ENCODE assay signal across 9 cellular contexts in genomic region chr1:59393211-59394180, GRCh38.
A peak's percentile ranks its signal among the peaks of the same experiment; 100 is the strongest.
DNase-seq lines count a peak whose midpoint lies in the region; ATAC-seq and TF ChIP-seq lines count a peak whose summit lies in the region.
"Had no signal": no experiment of that assay in that cellular context is flagged by ENCODE, and none has a peak within 500 bp of the region (broad histone marks: within the 10 kb centered on the region; RNA-seq: fewer than 3 reads in every experiment).

No MANE protein-coding gene starts in this region.

- ATAC-seq in thoracic aorta (ENCODE audit: insufficient number of reproducible peaks, low FRiP score, low read depth) (peak; percentile 93), GM18861 (IDR thresholded peaks at IDR 0.05; ENCODE audit: unreplicated experiment) (no peak)
- no peak for ATAC-seq in naive thymus-derived CD8-positive, alpha-beta T cell
- ATAC-seq: A549 had no signal

- 49% methylated on average over 7 of the region's 7 CpGs for WGBS in liver

- peaks cover 9 to 23% (median 15%) of the 10 kb centered on the region in 4 donors for H3K4me1 Mint-ChIP-seq in naive thymus-derived CD8-positive, alpha-beta T cell

- H3K9me3 ChIP-seq in liver (ENCODE audit: control insufficient read depth in 4 of 4, low read length in 3 of 4), result no peaks in the 10 kb centered on the region
- no peaks in the 10 kb centered on the region for H3K9me3 ChIP-seq in thoracic aorta
- H3K9me3 ChIP-seq: A549 had no signal

- no peak overlapping the region for H3K4me3 Mint-ChIP-seq in naive thymus-derived CD8-positive, alpha-beta T cell

- TF ChIP-seq CTCF in liver (IDR thresholded peaks at IDR 0.05; ENCODE audit: low read depth, low read length, missing input control), result no peak
- TF ChIP-seq CTCF in thoracic aorta (IDR thresholded peaks at IDR 0.05), result no peak

- peak; percentile 53 to 58 for TF ChIP-seq RAD21 in liver (IDR thresholded peaks at IDR 0.05)

- H3K36me3 Mint-ChIP-seq in naive thymus-derived CD8-positive, alpha-beta T cell, result peaks cover 0 to 6% (median 4%) of the 10 kb centered on the region in 3 donors

- DNase-seq in NCI-H187 (lab: John Stamatoyannopoulos, UW) (peak; percentile 9 to 40), NCI-H187 treated with DMSO at 0.1 percent for 48 hours (lab: John Stamatoyannopoulos, UW) (no peak), thoracic aorta (ENCODE audit: low spot score) (peak; percentile 47), GM19238 (ENCODE audit: insufficient read length, low spot score) (no peak)
- no peak for DNase-seq in naive thymus-derived CD8-positive, alpha-beta T cell

- H3K9me3 Mint-ChIP-seq in naive thymus-derived CD8-positive, alpha-beta T cell, result peaks cover 0 to 4% (median 0%) of the 10 kb centered on the region in 9 donors

- H3K4me1 ChIP-seq in liver (ENCODE audit: control insufficient read depth in 4 of 4, insufficient read depth in 4 of 4, low read length in 3 of 4) (peaks cover 6 to 39% (median 26%) of the 10 kb centered on the region in 4 donors), thoracic aorta (ENCODE audit: control insufficient read depth in 1 of 2, low read depth in 2 of 2) (peaks cover 4 to 62% of the 10 kb centered on the region in 2 donors)
- H3K4me1 ChIP-seq: A549 had no signal

- peak overlapping the region in 1 of 2 donors; percentile 52 for H3K9ac ChIP-seq in liver (ENCODE audit: low read depth in 1 of 2, low read length in 2 of 2)

- H3K27me3 ChIP-seq in liver (ENCODE audit: control insufficient read depth in 4 of 4, insufficient read depth in 4 of 4, low read length in 3 of 4) (no peaks in the 10 kb centered on the region), thoracic aorta (replicated peaks; ENCODE audit: insufficient read depth) (no peaks in the 10 kb centered on the region)

- no peak overlapping the region for H3K27ac Mint-ChIP-seq in naive thymus-derived CD8-positive, alpha-beta T cell

- H3K27me3 Mint-ChIP-seq in naive thymus-derived CD8-positive, alpha-beta T cell, result peaks cover 0 to 2% (median 0%) of the 10 kb centered on the region in 5 donors

- H3K27ac ChIP-seq in cingulate gyrus (ENCODE audit: low read depth, low read length) (peak overlapping the region; percentile 75), liver (ENCODE audit: low read depth in 1 of 2, low read length in 2 of 2) (peak overlapping the region; percentile 82 to 94), thoracic aorta (peak overlapping the region; percentile 92 to 96)
- H3K27ac ChIP-seq: A549 had no signal

- POLR2A ChIA-PET in naive thymus-derived CD8-positive, alpha-beta T cell (lab: Charles Lee), result no interaction called here

- H3K4me3 ChIP-seq in liver (ENCODE audit: low read depth in 1 of 3, low read length in 3 of 3) (no peak overlapping the region), thoracic aorta (peak overlapping the region; percentile 40)
- H3K4me3 ChIP-seq: A549 had no signal

- H3K36me3 ChIP-seq in liver (ENCODE audit: control insufficient read depth in 4 of 4, insufficient read depth in 3 of 4, low read depth in 1 of 4, low read length in 3 of 4), result no peaks in the 10 kb centered on the region
- no peaks in the 10 kb centered on the region for H3K36me3 ChIP-seq in thoracic aorta

TF ChIP-seq in liver, 16 proteins besides CTCF, POLR2A, EP300 and RAD21:
- peak; percentile 65 for TF ChIP-seq SP1 (IDR thresholded peaks at IDR 0.05)
- peak; percentile 7 for TF ChIP-seq REST (IDR thresholded peaks at IDR 0.05)
- peak; percentile 55 to 67 for TF ChIP-seq HNF4A (conservative IDR thresholded peaks at IDR 0.05)
- no peak for TF ChIP-seq FOXA1 (IDR thresholded peaks at IDR 0.05)
- peak; percentile 67 for TF ChIP-seq YY1 (IDR thresholded peaks at IDR 0.05)
- TF ChIP-seq, protein P1, sequence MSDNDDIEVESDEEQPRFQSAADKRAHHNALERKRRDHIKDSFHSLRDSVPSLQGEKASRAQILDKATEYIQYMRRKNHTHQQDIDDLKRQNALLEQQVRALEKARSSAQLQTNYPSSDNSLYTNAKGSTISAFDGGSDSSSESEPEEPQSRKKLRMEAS (IDR thresholded peaks at IDR 0.05), result peak; percentile 61
- TF ChIP-seq JUND (IDR thresholded peaks at IDR 0.05), result peak; percentile 66 to 88
- TF ChIP-seq ZBTB33 (IDR thresholded peaks at IDR 0.05), result no peak
- TF ChIP-seq NR2F2 (IDR thresholded peaks at IDR 0.05), result peak; percentile 80
- TF ChIP-seq, protein P2, sequence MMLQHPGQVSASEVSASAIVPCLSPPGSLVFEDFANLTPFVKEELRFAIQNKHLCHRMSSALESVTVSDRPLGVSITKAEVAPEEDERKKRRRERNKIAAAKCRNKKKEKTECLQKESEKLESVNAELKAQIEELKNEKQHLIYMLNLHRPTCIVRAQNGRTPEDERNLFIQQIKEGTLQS (IDR thresholded peaks at IDR 0.05), result peak; percentile 40
- TF ChIP-seq RXRA (IDR thresholded peaks at IDR 0.05), result peak; percentile 57 to 65
TF ChIP-seq in liver: peak in this region for 9.

Comparison
In these comparisons a context has a peak if more than half of its experiments do, and no peak if none do; other contexts are left out.
1. DNase-seq: peak in NCI-H187 (2 of 2) and thoracic aorta (single experiment); none in NCI-H187 treated with DMSO at 0.1 percent for 48 hours (single experiment), GM19238 (single experiment) and naive thymus-derived CD8-positive, alpha-beta T cell (0 of 10).
2. Peak in every context shown above with its lines, with median percentiles within 50 percentile points of each other: H3K27ac ChIP-seq.